Comparison of ENCODE assay signal across 4 cellular contexts in the genomic region with DNA sequence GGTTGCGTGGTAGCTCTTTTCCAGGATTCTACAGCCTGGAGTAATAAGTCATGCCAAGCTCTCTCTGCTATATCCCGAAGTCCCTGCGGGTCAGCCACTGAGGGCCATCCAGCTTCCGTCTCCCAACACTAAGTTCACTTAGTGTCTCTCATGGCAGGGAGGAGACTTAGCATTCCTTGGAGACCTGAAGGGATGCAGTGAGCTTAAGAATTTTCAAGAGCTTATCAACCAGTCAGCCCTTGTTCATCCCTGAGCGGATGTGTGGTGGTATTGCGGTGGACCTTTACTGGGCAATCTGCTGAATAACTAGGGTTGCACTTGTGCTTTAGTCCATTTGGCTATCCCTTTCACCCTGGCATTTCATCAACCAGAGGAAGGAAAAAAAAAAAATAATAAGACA.
A peak's percentile ranks its signal among the peaks of the same experiment; 100 is the strongest.
DNase-seq lines count a peak whose midpoint lies in the region; ATAC-seq, FAIRE-seq and TF ChIP-seq lines count a peak whose summit lies in the region.
"Not testable (repeated sequence)": the region's sequence is repeated elsewhere in the genome, so short reads cannot be mapped to it uniquely, and the experiment has no call there.

No MANE protein-coding gene starts in this region.

- not testable (repeated sequence) for FAIRE-seq in GM12878 (lab: Jason Lieb, UNC)

- TF ChIP-seq EP300 in GM12878 (IDR thresholded peaks at IDR 0.05; ENCODE audit: borderline replicate concordance in 1 of 2, control insufficient read depth in 1 of 2, low read depth in 2 of 2, low read length in 2 of 2) = not testable (repeated sequence)

- not testable (repeated sequence) for H3K9me3 ChIP-seq in OCI-LY3 (ENCODE audit: insufficient read depth, low read length); GM12878 (replicated peaks; ENCODE audit: control insufficient read depth, insufficient read depth, low read length)

- TF ChIP-seq POLR2A in GM12878 (IDR thresholded peaks at IDR 0.05; ENCODE audit: low read depth, low read length) = not testable (repeated sequence)

- intact Hi-C loops in Calu3 (cut with micrococcal nuclease; ENCODE audit: unreplicated experiment); GM12878 (cut with micrococcal nuclease; ENCODE audit: unreplicated experiment): not testable (repeated sequence)

- RAD21 ChIA-PET in GM12878 (lab: Charles Lee; ENCODE audit: unreplicated experiment) = interaction anchor here (0.7 to 3.2 kb wide), 14 partner anchors 67 to 184 kb away, joined by 3 to 15 read pairs (median 4); no protein-coding TSS in a partner anchor

- not testable (repeated sequence) for H3K27ac ChIP-seq in OCI-LY3 (ENCODE audit: low read length); GM12878 (ENCODE audit: control insufficient read depth, insufficient read depth)

- H3K27me3 ChIP-seq in OCI-LY3 (ENCODE audit: low read depth, low read length); GM12878 (replicated peaks in 1 of 2; ENCODE audit: control insufficient read depth in 2 of 2, insufficient read depth in 2 of 2, low read length in 1 of 2): not testable (repeated sequence)

- peak overlapping the region; percentile 30 for H3K4me3 Mint-ChIP-seq in Calu3 (ENCODE audit: low read depth, unreplicated experiment)
- not testable (repeated sequence) for H3K4me3 Mint-ChIP-seq in nephron progenitor cell

- not testable (repeated sequence) for H3K9ac ChIP-seq in OCI-LY3 (ENCODE audit: low read length); GM12878 (ENCODE audit: control insufficient read depth, insufficient read depth, low read length)

- CTCF ChIA-PET in Calu3 (lab: Charles Lee) = not testable (repeated sequence)
- CTCF ChIA-PET in GM12878 (lab: Yijun Ruan, JAX) = interaction anchor here (0.7 to 2.4 kb wide), 10 partner anchors 11 to 212 kb away, joined by 3 to 7 read pairs (median 3); no protein-coding TSS in a partner anchor

- H3K4me2 ChIP-seq in OCI-LY3 (ENCODE audit: low read length) = peak overlapping the region; percentile 92
- not testable (repeated sequence) for H3K4me2 ChIP-seq in GM12878 (ENCODE audit: control insufficient read depth, insufficient read depth)

- H3K27ac Mint-ChIP-seq in Calu3 (ENCODE audit: unreplicated experiment) = not testable (repeated sequence)
- peak overlapping the region; percentile 54 for H3K27ac Mint-ChIP-seq in nephron progenitor cell

- H3K9me3 Mint-ChIP-seq in Calu3 (ENCODE audit: low read depth, unreplicated experiment); nephron progenitor cell: not testable (repeated sequence)

- SMC1A ChIA-PET in GM12878 (lab: Charles Lee; ENCODE audit: uncharacterized antibody, unreplicated experiment) = interaction anchor here (0.9 to 4.1 kb wide), 23 partner anchors 9 to 191 kb away, joined by 3 to 23 read pairs (median 5); no protein-coding TSS in a partner anchor

- not testable (repeated sequence) for TF ChIP-seq RAD21 in GM12878 (IDR thresholded peaks at IDR 0.05; ENCODE audit: insufficient read depth, low read depth, low read length)

- H3K36me3 Mint-ChIP-seq in Calu3 (ENCODE audit: insufficient read depth, unreplicated experiment); nephron progenitor cell (ENCODE audit: low read depth): not testable (repeated sequence)

- in situ Hi-C loops in GM12878 (cut with MboI) = not testable (repeated sequence)

- not testable (repeated sequence) for H2AFZ ChIP-seq in OCI-LY3 (ENCODE audit: low read depth, low read length); GM12878 (ENCODE audit: control insufficient read depth, low read depth, low read length)

- H3K4me1 ChIP-seq in OCI-LY3 (ENCODE audit: low read length) = peaks cover 53% of the 10 kb centered on the region
- not testable (repeated sequence) for H3K4me1 ChIP-seq in GM12878 (ENCODE audit: control insufficient read depth, insufficient read depth, low read length)

- BruUV-seq in Calu3 (replicated peaks; lab: Mats Ljungman, UMichigan); GM12878 (replicated peaks; lab: Mats Ljungman, UMichigan): not testable (repeated sequence)

- not testable (repeated sequence) for DNase-seq in Calu3; GM12878 (ENCODE audit: low read depth, low spot score); nephron progenitor cell

- H3K4me1 Mint-ChIP-seq in Calu3 (ENCODE audit: low read depth, unreplicated experiment) (peaks cover 31% of the 10 kb centered on the region), nephron progenitor cell (peaks cover 12% of the 10 kb centered on the region)

- not testable (repeated sequence) for ATAC-seq in GM12878

- H3K27me3 Mint-ChIP-seq in Calu3 (ENCODE audit: unreplicated experiment) = not testable (repeated sequence)
- H3K27me3 Mint-ChIP-seq in nephron progenitor cell (ENCODE audit: low read depth, poor library complexity) = peaks cover 16% of the 10 kb centered on the region

- peak overlapping the region; percentile 90 for H3K4me3 ChIP-seq in OCI-LY3 (ENCODE audit: low read length)
- not testable (repeated sequence) for H3K4me3 ChIP-seq in GM12878

- H3K36me3 ChIP-seq in OCI-LY3 (replicated peaks; ENCODE audit: low read depth, low read length); GM12878 (ENCODE audit: control insufficient read depth in 2 of 2, insufficient read depth in 2 of 2, low read length in 1 of 2): not testable (repeated sequence)

- not testable (repeated sequence) for TF ChIP-seq CTCF in Calu3 (IDR thresholded peaks at IDR 0.05; ENCODE audit: unreplicated experiment); OCI-LY3 (IDR thresholded peaks at IDR 0.05; ENCODE audit: low read depth, low read length); GM12878 (IDR thresholded peaks at IDR 0.05 in 2 of 3, conservative IDR thresholded peaks at IDR 0.05 in 1 of 3; ENCODE audit: control insufficient read depth in 2 of 3, extremely low read depth in 1 of 3, insufficient read depth in 1 of 3, low read depth in 3 of 3, low read length in 3 of 3); nephron progenitor cell (IDR thresholded peaks at IDR 0.05)

- WGBS in GM12878 (ENCODE audit: insufficient coverage, insufficient replicate concordance, low lambda C conversion rate, missing lambda C conversion rate) = 83% methylated on average over 6 of the region's 6 CpGs

- POLR2A ChIA-PET in GM12878 (lab: Charles Lee) = interaction anchor here (0.6 to 2.3 kb wide), 7 partner anchors 86 to 275 kb away, joined by 3 to 11 read pairs (median 3); no protein-coding TSS in a partner anchor

- H4K20me1 ChIP-seq in OCI-LY3 (ENCODE audit: insufficient read depth, low read length); GM12878 (ENCODE audit: control insufficient read depth, insufficient read depth): not testable (repeated sequence)

- H3K79me2 ChIP-seq in OCI-LY3 (ENCODE audit: low read length) = peaks cover 64% of the 10 kb centered on the region
- H3K79me2 ChIP-seq in GM12878 (ENCODE audit: control insufficient read depth, insufficient read depth, low read length) = not testable (repeated sequence)

TF ChIP-seq in GM12878, 131 proteins besides CTCF, POLR2A, EP300 and RAD21 (continues in another document):
- TF ChIP-seq, protein P1, sequence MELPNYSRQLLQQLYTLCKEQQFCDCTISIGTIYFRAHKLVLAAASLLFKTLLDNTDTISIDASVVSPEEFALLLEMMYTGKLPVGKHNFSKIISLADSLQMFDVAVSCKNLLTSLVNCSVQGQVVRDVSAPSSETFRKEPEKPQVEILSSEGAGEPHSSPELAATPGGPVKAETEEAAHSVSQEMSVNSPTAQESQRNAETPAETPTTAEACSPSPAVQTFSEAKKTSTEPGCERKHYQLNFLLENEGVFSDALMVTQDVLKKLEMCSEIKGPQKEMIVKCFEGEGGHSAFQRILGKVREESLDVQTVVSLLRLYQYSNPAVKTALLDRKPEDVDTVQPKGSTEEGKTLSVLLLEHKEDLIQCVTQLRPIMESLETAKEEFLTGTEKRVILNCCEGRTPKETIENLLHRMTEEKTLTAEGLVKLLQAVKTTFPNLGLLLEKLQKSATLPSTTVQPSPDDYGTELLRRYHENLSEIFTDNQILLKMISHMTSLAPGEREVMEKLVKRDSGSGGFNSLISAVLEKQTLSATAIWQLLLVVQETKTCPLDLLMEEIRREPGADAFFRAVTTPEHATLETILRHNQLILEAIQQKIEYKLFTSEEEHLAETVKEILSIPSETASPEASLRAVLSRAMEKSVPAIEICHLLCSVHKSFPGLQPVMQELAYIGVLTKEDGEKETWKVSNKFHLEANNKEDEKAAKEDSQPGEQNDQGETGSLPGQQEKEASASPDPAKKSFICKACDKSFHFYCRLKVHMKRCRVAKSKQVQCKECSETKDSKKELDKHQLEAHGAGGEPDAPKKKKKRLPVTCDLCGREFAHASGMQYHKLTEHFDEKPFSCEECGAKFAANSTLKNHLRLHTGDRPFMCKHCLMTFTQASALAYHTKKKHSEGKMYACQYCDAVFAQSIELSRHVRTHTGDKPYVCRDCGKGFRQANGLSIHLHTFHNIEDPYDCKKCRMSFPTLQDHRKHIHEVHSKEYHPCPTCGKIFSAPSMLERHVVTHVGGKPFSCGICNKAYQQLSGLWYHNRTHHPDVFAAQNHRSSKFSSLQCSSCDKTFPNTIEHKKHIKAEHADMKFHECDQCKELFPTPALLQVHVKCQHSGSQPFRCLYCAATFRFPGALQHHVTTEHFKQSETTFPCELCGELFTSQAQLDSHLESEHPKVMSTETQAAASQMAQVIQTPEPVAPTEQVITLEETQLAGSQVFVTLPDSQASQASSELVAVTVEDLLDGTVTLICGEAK (IDR thresholded peaks at IDR 0.05; ENCODE audit: borderline replicate concordance) = peak; percentile 65; the same call in 1 of the 2 replicates
- TF ChIP-seq, protein P2, sequence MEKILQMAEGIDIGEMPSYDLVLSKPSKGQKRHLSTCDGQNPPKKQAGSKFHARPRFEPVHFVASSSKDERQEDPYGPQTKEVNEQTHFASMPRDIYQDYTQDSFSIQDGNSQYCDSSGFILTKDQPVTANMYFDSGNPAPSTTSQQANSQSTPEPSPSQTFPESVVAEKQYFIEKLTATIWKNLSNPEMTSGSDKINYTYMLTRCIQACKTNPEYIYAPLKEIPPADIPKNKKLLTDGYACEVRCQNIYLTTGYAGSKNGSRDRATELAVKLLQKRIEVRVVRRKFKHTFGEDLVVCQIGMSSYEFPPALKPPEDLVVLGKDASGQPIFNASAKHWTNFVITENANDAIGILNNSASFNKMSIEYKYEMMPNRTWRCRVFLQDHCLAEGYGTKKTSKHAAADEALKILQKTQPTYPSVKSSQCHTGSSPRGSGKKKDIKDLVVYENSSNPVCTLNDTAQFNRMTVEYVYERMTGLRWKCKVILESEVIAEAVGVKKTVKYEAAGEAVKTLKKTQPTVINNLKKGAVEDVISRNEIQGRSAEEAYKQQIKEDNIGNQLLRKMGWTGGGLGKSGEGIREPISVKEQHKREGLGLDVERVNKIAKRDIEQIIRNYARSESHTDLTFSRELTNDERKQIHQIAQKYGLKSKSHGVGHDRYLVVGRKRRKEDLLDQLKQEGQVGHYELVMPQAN (conservative IDR thresholded peaks at IDR 0.05) = 0 out of 2 replicates have a peak, but pooled peaks have one; percentile 33
